In genomic region chr11:10147195-10147594, GRCh38 we compare ENCODE assay signal across 33 cellular contexts.
"Had no signal": no experiment of that assay in that cellular context is flagged by ENCODE, and none has a peak within 500 bp of the region (broad histone marks: within the 10 kb centered on the region; RNA-seq: fewer than 3 reads in every experiment).

No MANE protein-coding gene starts in this region.

- H3K4me1 ChIP-seq: adrenal gland, ascending aorta, body of pancreas, breast epithelium had no signal

- H3K27me3 ChIP-seq: adrenal gland, ascending aorta, body of pancreas, brain microvascular endothelial cell, breast epithelium, cardiac muscle cell had no signal

- H3K4me3 ChIP-seq: adrenal gland, ascending aorta, body of pancreas, breast epithelium, cardiac muscle cell had no signal

- H3K27ac ChIP-seq: adrenal gland, ascending aorta, body of pancreas, brain microvascular endothelial cell, breast epithelium, cardiac muscle cell had no signal

- DNase-seq: activated effector memory CD4-positive, alpha-beta T cell treated with anti-CD3 and anti-CD28 coated beads, Interleukin-2, amount 50 U/mL, for 16 hours; activated effector memory CD4-positive, alpha-beta T cell treated with Interleukin-2 at 50 U/mL for 16 hours; activated gamma-delta T cell; activated gamma-delta T cell treated with Interleukin-2 at 50 U/mL for 16 hours; activated naive CD4-positive, alpha-beta T cell; activated naive CD4-positive, alpha-beta T cell treated with anti-CD3 and anti-CD28 coated beads for 36 hours; activated naive CD4-positive, alpha-beta T cell treated with anti-CD3 and anti-CD28 coated beads, Interleukin-2, amount 10 ng/mL, durations not matched to agents 7 days and 5 days; activated naive CD4-positive, alpha-beta T cell treated with anti-CD3 and anti-CD28 coated beads, Interleukin-2, amount 50 U/mL, for 16 hours; activated naive CD4-positive, alpha-beta T cell treated with Interleukin-2 at 50 U/mL for 16 hours; activated naive CD8-positive, alpha-beta T cell treated with anti-CD3 and anti-CD28 coated beads for 36 hours; activated naive CD8-positive, alpha-beta T cell treated with anti-CD3 and anti-CD28 coated beads, Interleukin-2, amount 10 ng/mL, durations not matched to agents 7 days and 5 days; activated naive CD8-positive, alpha-beta T cell treated with anti-CD3 and anti-CD28 coated beads, Interleukin-2, amount 50 U/mL, for 24 hours; activated T-cell treated with anti-CD3 and anti-CD28 coated beads, Interleukin-2, amount 50 U/mL, for 24 hours; activated T-cell treated with anti-CD3 and anti-CD28 coated beads, Interleukin-2, amount 50 U/mL, for 4 hours; activated T-cell treated with anti-CD3 and anti-CD28 coated beads, Interleukin-2, amount 50 U/mL, for 48 hours; activated T-cell treated with anti-CD3 and anti-CD28 coated beads, Interleukin-2, amount 50 U/mL, for 72 hours; adrenal gland; amniotic stem cell; amygdala; anterior cingulate cortex; aorta; body of pancreas; brain microvascular endothelial cell; caudate nucleus; central memory CD4-positive, alpha-beta T cell; cerebellar nuclear complex had no signal

- H3K36me3 ChIP-seq: adrenal gland, ascending aorta, brain microvascular endothelial cell, breast epithelium, cardiac muscle cell had no signal

- ATAC-seq: activated naive CD4-positive, alpha-beta T cell treated with anti-CD3 and anti-CD28 coated beads, Interleukin-2, amount 50 U/mL, for 72 hours; activated naive CD8-positive, alpha-beta T cell treated with anti-CD3 and anti-CD28 coated beads, Interleukin-2, amount 50 U/mL, for 24 hours; activated T-cell treated with anti-CD3 and anti-CD28 coated beads, Interleukin-2, amount 50 U/mL, for 4 hours; activated T-cell treated with anti-CD3 and anti-CD28 coated beads, Interleukin-2, amount 50 U/mL, for 72 hours; activated T-helper 17 cell treated with anti-CD3 and anti-CD28 coated beads, Interleukin-2, amount 50 U/mL, for 72 hours; body of pancreas had no signal

- H3K9me3 ChIP-seq: breast epithelium had no signal

- FAIRE-seq: astrocyte, bronchial epithelial cell had no signal
